Comparison of ENCODE assay signal across 30 cellular contexts in the genomic region with DNA sequence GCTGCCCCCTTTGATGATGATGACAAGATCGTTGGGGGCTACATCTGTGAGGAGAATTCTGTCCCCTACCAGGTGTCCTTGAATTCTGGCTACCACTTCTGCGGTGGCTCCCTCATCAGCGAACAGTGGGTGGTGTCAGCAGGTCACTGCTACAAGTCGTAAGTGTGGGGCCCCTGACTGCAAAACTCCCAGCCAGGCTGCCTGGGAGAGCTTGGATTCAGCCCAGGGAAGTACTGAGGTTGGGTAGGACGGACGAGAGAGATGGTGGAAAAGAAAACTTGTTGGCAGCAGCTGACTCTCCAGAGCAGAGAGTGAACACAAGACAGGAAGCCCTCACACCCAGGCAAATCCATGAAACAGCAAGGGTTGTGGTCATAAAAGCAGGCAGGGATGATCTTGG. TPM values are rescaled to one million over a fixed set of nuclear protein-coding genes. Genes with fewer than 3 reads are reported as not detected.
"Had no signal": no experiment of that assay in that cellular context is flagged by ENCODE, and none has a peak within 500 bp of the region (broad histone marks: within the 10 kb centered on the region; RNA-seq: fewer than 3 reads in every experiment).

No MANE protein-coding gene starts in this region.

- H3K27me3 ChIP-seq: neural progenitor cell, right lobe of liver, testis, transverse colon had no signal

- H3K4me3 Mint-ChIP-seq: dendritic cell treated with granulocyte-macrophage colony-stimulating factor and Interleukin-4, amounts not matched to agents 40 ng/mL and 50 ng/mL, for 4 days; effector memory CD8-positive, alpha-beta T cell; immature natural killer cell; natural killer cell treated with Interleukin-12 subunit alpha and Interleukin-12 subunit beta and Interleukin-15 and Interleukin-18, amount 100 ng/mL, for 72 hours; neural progenitor cell; stimulated activated effector memory CD8-positive, alpha-beta T cell treated with anti-CD3 and anti-CD28 coated beads, Interleukin-12 subunit alpha, Interleukin-12 subunit beta, amount 100 ng/mL, for 72 hours; stimulated activated naive CD8-positive, alpha-beta T cell treated with anti-CD3 and anti-CD28 coated beads, Interleukin-15, amount 100 ng/mL, for 72 hours had no signal

- H3K9ac ChIP-seq: neural progenitor cell, parathyroid adenoma had no signal

- H3K27me3 Mint-ChIP-seq: natural killer cell treated with Interleukin-12 subunit alpha and Interleukin-12 subunit beta and Interleukin-15 and Interleukin-18, amount 100 ng/mL, for 72 hours; stimulated activated naive CD8-positive, alpha-beta T cell treated with anti-CD3 and anti-CD28 coated beads, Interleukin-15, amount 100 ng/mL, for 72 hours had no signal

- H3K4me1 ChIP-seq: esophagus muscularis mucosa, gastroesophageal sphincter, left ventricle myocardium inferior, lower lobe of right lung, neural progenitor cell, parathyroid adenoma, prostate gland, right lobe of liver, testis, transverse colon had no signal

- H3K4me1 Mint-ChIP-seq: neural progenitor cell had no signal

- H3K27ac ChIP-seq: epithelial cell of prostate, esophagus muscularis mucosa, gastroesophageal sphincter, left ventricle myocardium inferior, lower lobe of right lung, neural progenitor cell, parathyroid adenoma, prostate gland, right lobe of liver, testis, transverse colon had no signal

- H3K9me3 Mint-ChIP-seq: dendritic cell treated with granulocyte-macrophage colony-stimulating factor and Interleukin-4, amounts not matched to agents 40 ng/mL and 50 ng/mL, for 4 days; effector memory CD8-positive, alpha-beta T cell; immature natural killer cell; natural killer cell treated with Interleukin-12 subunit alpha and Interleukin-12 subunit beta and Interleukin-15 and Interleukin-18, amount 100 ng/mL, for 72 hours; stimulated activated effector memory CD8-positive, alpha-beta T cell treated with anti-CD3 and anti-CD28 coated beads, Interleukin-12 subunit alpha, Interleukin-12 subunit beta, amount 100 ng/mL, for 72 hours; stimulated activated naive CD8-positive, alpha-beta T cell treated with anti-CD3 and anti-CD28 coated beads, Interleukin-15, amount 100 ng/mL, for 72 hours had no signal

- DNase-seq: effector memory CD8-positive, alpha-beta T cell; glutamatergic neuron; immature natural killer cell; left cardiac atrium; left ventricle myocardium inferior; lower lobe of right lung; mesenchymal stem cell; midbrain; occipital lobe; right lobe of liver; stimulated activated CD4-positive, alpha-beta T cell treated with anti-CD3 and anti-CD28 coated beads, Interleukin-4, amount 100 ng/mL, for 1 hour; stimulated activated CD8-positive, alpha-beta memory T cell treated with anti-CD3 and anti-CD28 coated beads, Interleukin-4, amount 100 ng/mL, for 48 hours; stimulated activated naive CD8-positive, alpha-beta T cell treated with anti-CD3 and anti-CD28 coated beads, Interleukin-15, amount 100 ng/mL, for 72 hours; testis; transverse colon had no signal

- FAIRE-seq: colon, keratinocyte had no signal

- H3K36me3 ChIP-seq: esophagus muscularis mucosa, gastroesophageal sphincter, left ventricle myocardium inferior, lower lobe of right lung, neural progenitor cell, prostate gland, right lobe of liver, transverse colon had no signal

- ATAC-seq: effector memory CD8-positive, alpha-beta T cell; gastroesophageal sphincter; left cardiac atrium; lower lobe of right lung; natural killer cell treated with Interleukin-12 subunit alpha and Interleukin-12 subunit beta and Interleukin-15 and Interleukin-18, amount 100 ng/mL, for 72 hours; right lobe of liver had no signal

- H3K9me3 ChIP-seq: esophagus muscularis mucosa, gastroesophageal sphincter, left ventricle myocardium inferior, lower lobe of right lung, prostate gland, right lobe of liver, testis, transverse colon had no signal

- H3K27ac Mint-ChIP-seq: dendritic cell treated with granulocyte-macrophage colony-stimulating factor and Interleukin-4, amounts not matched to agents 40 ng/mL and 50 ng/mL, for 4 days; effector memory CD8-positive, alpha-beta T cell; natural killer cell treated with Interleukin-12 subunit alpha and Interleukin-12 subunit beta and Interleukin-15 and Interleukin-18, amount 100 ng/mL, for 72 hours; neural progenitor cell had no signal

- H3K79me2 ChIP-seq: parathyroid adenoma had no signal

- H2AFZ ChIP-seq: neural progenitor cell, parathyroid adenoma had no signal

- H3K4me3 ChIP-seq: esophagus muscularis mucosa, gastroesophageal sphincter, left ventricle myocardium inferior, lower lobe of right lung, neural progenitor cell, prostate gland, right lobe of liver, testis, transverse colon had no signal

- H3K4me2 ChIP-seq: neural progenitor cell had no signal

RNA-seq across cellular contexts. Expression of a gene that starts 1.3 kb away (rescaled TPM):
- total RNA-seq: fibroblast of villous mesenchyme, gastroesophageal sphincter, left cardiac atrium, left ventricle myocardium inferior, lower lobe of right lung, occipital lobe, prostate gland, renal cortical epithelial cell, subcutaneous adipose tissue, testis, transverse colon, urinary bladder had no signal
- polyA plus RNA-seq: immature natural killer cell, keratinocyte had no signal

RNA-seq across cellular contexts. Expression of a gene that starts 22.8 kb away (rescaled TPM):
- total RNA-seq: esophagus muscularis mucosa; fibroblast of villous mesenchyme; left cardiac atrium; left ventricle myocardium inferior; lower lobe of right lung; natural killer cell treated with Interleukin-12 subunit alpha and Interleukin-12 subunit beta and Interleukin-15 and Interleukin-18, amount 100 ng/mL, for 72 hours; occipital lobe; prostate gland; renal cortical epithelial cell; right lobe of liver; subcutaneous adipose tissue; testis; transverse colon; urinary bladder had no signal
- polyA plus RNA-seq: keratinocyte had no signal
